In genomic region chr4:40190880-40191815, GRCh38 we compare ENCODE assay signal across 11 cellular contexts. TPM values are rescaled to one million over a fixed set of nuclear protein-coding genes. Genes with fewer than 3 reads are reported as not detected.
DNase-seq lines count a peak whose midpoint lies in the region; ATAC-seq, FAIRE-seq and TF ChIP-seq lines count a peak whose summit lies in the region.
"Had no signal": no experiment of that assay in that cellular context is flagged by ENCODE, and none has a peak within 500 bp of the region (broad histone marks: within the 10 kb centered on the region; RNA-seq: fewer than 3 reads in every experiment).

No MANE protein-coding gene starts in this region.

- no peaks in the 10 kb centered on the region for H3K9me3 ChIP-seq in GM12878 (replicated peaks; ENCODE audit: control insufficient read depth, insufficient read depth, low read length)

- H3K9ac ChIP-seq in GM12878 (ENCODE audit: control insufficient read depth, insufficient read depth, low read length): peak overlapping the region; percentile 99

- intact Hi-C loops in activated CD4-positive, alpha-beta T cell treated with anti-CD3 and anti-CD28 coated beads, Interleukin-2, amount 10 ng/mL, durations not matched to agents 24 days and 14 days (cut with micrococcal nuclease): loop anchor here (10.0 kb wide), 1 partner anchor 836 kb away; no protein-coding TSS in a partner anchor
- intact Hi-C loops in GM12878 (cut with micrococcal nuclease; ENCODE audit: unreplicated experiment): loop anchor here (5.0 to 10.0 kb wide), 4 partner anchors 481 to 1146 kb away; no protein-coding TSS in a partner anchor

- H3K27me3 ChIP-seq in GM12878 (replicated peaks in 1 of 2; ENCODE audit: control insufficient read depth in 2 of 2, insufficient read depth in 2 of 2, low read length in 1 of 2): no peaks in the 10 kb centered on the region

- DNase-seq in activated CD4-positive, alpha-beta T cell treated with anti-CD3 and anti-CD28 coated beads, Interleukin-2, amount 10 ng/mL, durations not matched to agents 24 days and 14 days: peak; percentile 78
- DNase-seq in activated CD4-positive, alpha-beta T cell treated with anti-CD3 and anti-CD28 coated beads, Interleukin-2, amount 50 U/mL, for 4 hours: no peak
- DNase-seq in NCI-H748 treated with DMSO at 0.1 percent for 48 hours (lab: John Stamatoyannopoulos, UW): peak; percentile 49
- DNase-seq in GM12878 (ENCODE audit: low read depth, low spot score): no peak
- DNase-seq in stimulated activated effector memory CD8-positive, alpha-beta T cell treated with anti-CD3 and anti-CD28 coated beads, Interleukin-12 subunit alpha, Interleukin-12 subunit beta, amount 100 ng/mL, for 72 hours (ENCODE audit: low spot score in 2 of 2): peak in 1 of 2 donors; percentile 47
- DNase-seq in NCI-H82 treated with DMSO at 0.1 percent for 48 hours (lab: John Stamatoyannopoulos, UW; ENCODE audit: unreplicated experiment): no peak

- peak overlapping the region; percentile 94 for H3K27ac Mint-ChIP-seq in activated CD4-positive, alpha-beta T cell treated with anti-CD3 and anti-CD28 coated beads, Interleukin-2, amount 10 ng/mL, durations not matched to agents 24 days and 14 days
- peak overlapping the region; percentile 98 for H3K27ac Mint-ChIP-seq in stimulated activated effector memory CD8-positive, alpha-beta T cell treated with anti-CD3 and anti-CD28 coated beads, Interleukin-12 subunit alpha, Interleukin-12 subunit beta, amount 100 ng/mL, for 72 hours

- RAD21 ChIA-PET in GM12878 (lab: Charles Lee; ENCODE audit: unreplicated experiment): interaction anchor here (1.0 to 18.0 kb wide), 11 partner anchors 6 to 268 kb away, joined by 3 to 356 read pairs (median 10); partner anchors contain the start of gene RHOH

- H3K9me3 Mint-ChIP-seq in activated CD4-positive, alpha-beta T cell treated with anti-CD3 and anti-CD28 coated beads, Interleukin-2, amount 10 ng/mL, durations not matched to agents 24 days and 14 days: no peaks in the 10 kb centered on the region
- no peaks in the 10 kb centered on the region for H3K9me3 Mint-ChIP-seq in stimulated activated effector memory CD8-positive, alpha-beta T cell treated with anti-CD3 and anti-CD28 coated beads, Interleukin-12 subunit alpha, Interleukin-12 subunit beta, amount 100 ng/mL, for 72 hours

- no peaks in the 10 kb centered on the region for H3K27me3 Mint-ChIP-seq in activated CD4-positive, alpha-beta T cell treated with anti-CD3 and anti-CD28 coated beads, Interleukin-2, amount 10 ng/mL, durations not matched to agents 24 days and 14 days

- 0% methylated on average over 14 of the region's 14 CpGs for WGBS in GM12878 (ENCODE audit: insufficient coverage, insufficient replicate concordance, low lambda C conversion rate, missing lambda C conversion rate)

- H2AFZ ChIP-seq in GM12878 (ENCODE audit: control insufficient read depth, low read depth, low read length): peak overlapping the region; percentile 54

- no peak for FAIRE-seq in GM12878 (lab: Jason Lieb, UNC)
- FAIRE-seq: urothelium cell line had no signal

- CTCF ChIA-PET in GM12878 (lab: Yijun Ruan, JAX): interaction anchor here (1.1 to 11.5 kb wide), 10 partner anchors 8 to 527 kb away, joined by 3 to 121 read pairs (median 4); no protein-coding TSS in a partner anchor

- no peak for TF ChIP-seq CTCF in GM12878 (IDR thresholded peaks at IDR 0.05 in 2 of 3, conservative IDR thresholded peaks at IDR 0.05 in 1 of 3; ENCODE audit: control insufficient read depth in 2 of 3, extremely low read depth in 1 of 3, insufficient read depth in 1 of 3, low read depth in 3 of 3, low read length in 3 of 3)

- TF ChIP-seq EP300 in GM12878 (IDR thresholded peaks at IDR 0.05; ENCODE audit: borderline replicate concordance in 1 of 2, control insufficient read depth in 1 of 2, low read depth in 2 of 2, low read length in 2 of 2): no peak

- TF ChIP-seq POLR2A in GM12878 (IDR thresholded peaks at IDR 0.05; ENCODE audit: low read depth, low read length): peak; percentile 54; the same call in 1 of the 2 replicates

- ATAC-seq in GM12878 (peak; percentile 3), GM18909 (IDR thresholded peaks at IDR 0.05; ENCODE audit: poor library complexity, unreplicated experiment) (no peak), GM18870 (IDR thresholded peaks at IDR 0.05; ENCODE audit: unreplicated experiment) (no peak)
- no peak for ATAC-seq in stimulated activated effector memory CD8-positive, alpha-beta T cell treated with anti-CD3 and anti-CD28 coated beads, Interleukin-12 subunit alpha, Interleukin-12 subunit beta, amount 100 ng/mL, for 72 hours

- H3K4me3 ChIP-seq in GM12878: peak overlapping the region; percentile 88
- H3K4me3 ChIP-seq: skin epidermis had no signal

- POLR2A ChIA-PET in GM12878 (lab: Charles Lee): interaction anchor here (0.6 to 12.0 kb wide), 11 partner anchors 9 to 120 kb away, joined by 3 to 214 read pairs (median 4); no protein-coding TSS in a partner anchor

- SMC1A ChIA-PET in GM12878 (lab: Charles Lee; ENCODE audit: uncharacterized antibody, unreplicated experiment): interaction anchor here (0.9 to 20.3 kb wide), 12 partner anchors 6 to 133 kb away, joined by 3 to 374 read pairs (median 5); partner anchors contain the start of gene RHOH

- in situ Hi-C loops in GM12878 (cut with MboI): loop anchor here (25.0 kb wide), 1 partner anchor 1379 kb away; the partner anchor contains the start of gene TLR1

- TF ChIP-seq RAD21 in GM12878 (IDR thresholded peaks at IDR 0.05; ENCODE audit: insufficient read depth, low read depth, low read length): no peak

- H3K4me1 Mint-ChIP-seq in activated CD4-positive, alpha-beta T cell treated with anti-CD3 and anti-CD28 coated beads, Interleukin-2, amount 10 ng/mL, durations not matched to agents 24 days and 14 days: peaks cover 75% of the 10 kb centered on the region
- H3K4me1 Mint-ChIP-seq in stimulated activated effector memory CD8-positive, alpha-beta T cell treated with anti-CD3 and anti-CD28 coated beads, Interleukin-12 subunit alpha, Interleukin-12 subunit beta, amount 100 ng/mL, for 72 hours: peaks cover 46% of the 10 kb centered on the region

- H3K79me2 ChIP-seq in GM12878 (ENCODE audit: control insufficient read depth, insufficient read depth, low read length): peaks cover 89% of the 10 kb centered on the region

- no peaks in the 10 kb centered on the region for H3K36me3 ChIP-seq in GM12878 (ENCODE audit: control insufficient read depth in 2 of 2, insufficient read depth in 2 of 2, low read length in 1 of 2)

- peak overlapping the region; percentile 83 for H3K4me3 Mint-ChIP-seq in activated CD4-positive, alpha-beta T cell treated with anti-CD3 and anti-CD28 coated beads, Interleukin-2, amount 10 ng/mL, durations not matched to agents 24 days and 14 days
- H3K4me3 Mint-ChIP-seq in stimulated activated effector memory CD8-positive, alpha-beta T cell treated with anti-CD3 and anti-CD28 coated beads, Interleukin-12 subunit alpha, Interleukin-12 subunit beta, amount 100 ng/mL, for 72 hours: peak overlapping the region; percentile 96

- no peaks in the 10 kb centered on the region for H4K20me1 ChIP-seq in GM12878 (ENCODE audit: control insufficient read depth, insufficient read depth)

- peaks cover 27% of the 10 kb centered on the region for H3K4me1 ChIP-seq in GM12878 (ENCODE audit: control insufficient read depth, insufficient read depth, low read length)

- H3K36me3 Mint-ChIP-seq in activated CD4-positive, alpha-beta T cell treated with anti-CD3 and anti-CD28 coated beads, Interleukin-2, amount 10 ng/mL, durations not matched to agents 24 days and 14 days (ENCODE audit: low read depth): peaks cover 10% of the 10 kb centered on the region
- no peaks in the 10 kb centered on the region for H3K36me3 Mint-ChIP-seq in stimulated activated effector memory CD8-positive, alpha-beta T cell treated with anti-CD3 and anti-CD28 coated beads, Interleukin-12 subunit alpha, Interleukin-12 subunit beta, amount 100 ng/mL, for 72 hours

- BruUV-seq in GM12878 (replicated peaks; lab: Mats Ljungman, UMichigan): no TSS peak

- H3K27ac ChIP-seq in GM12878 (ENCODE audit: control insufficient read depth, insufficient read depth): peak overlapping the region; percentile 92
- H3K27ac ChIP-seq: HL-60 had no signal

- peak overlapping the region; percentile 81 for H3K4me2 ChIP-seq in GM12878 (ENCODE audit: control insufficient read depth, insufficient read depth)

TF ChIP-seq in GM12878, 131 proteins besides CTCF, POLR2A, EP300 and RAD21 (continues in another document):
- no peak for TF ChIP-seq SMAD5 (IDR thresholded peaks at IDR 0.05; ENCODE audit: low read depth)

RNA-seq across cellular contexts. Expression of gene RHOH, which starts 5.7 kb away (rescaled TPM):
- total RNA-seq in activated CD4-positive, alpha-beta T cell treated with anti-CD3 and anti-CD28 coated beads, Interleukin-2, amount 10 ng/mL, durations not matched to agents 24 days and 14 days: 98.1 and 107 TPM in 2 replicates
- 89.6 and 93.8 TPM in 2 replicates for total RNA-seq in GM12878 (2013; cell fraction: nucleolus; rRNA removed)
- total RNA-seq in GM12878 (2014; rRNA removed): 47.2 and 49.3 TPM in 2 replicates
- 46.5 and 48.1 TPM in 2 replicates for total RNA-seq in GM12878 (2014; rRNA removed; fragmentation: Illumina TruSeq; extraction: Trizol)
- total RNA-seq in GM12878 (2021): 64.5 and 65.7 TPM in 2 replicates
- 44.8 TPM for polyA plus RNA-seq in GM12878 (2011; ENCODE audit: low read depth)
- polyA plus RNA-seq in GM12878 (2011; rRNA removed): 120 and 128 TPM in 2 replicates
- 117 and 119 TPM in 2 replicates for polyA plus RNA-seq in GM12878 (2011; cell fraction: cytosol; rRNA removed)
- 75.7 and 87.1 TPM in 2 replicates for polyA plus RNA-seq in GM12878 (2011; cell fraction: nucleus; rRNA removed)
- 56.8 and 82.4 TPM in 2 replicates for polyA plus RNA-seq in GM12878 (2012)
- 51.9 and 67.1 TPM in 2 replicates for polyA plus RNA-seq in GM12878 (2014; fragmentation: Illumina TruSeq; extraction: Trizol)
- polyA plus RNA-seq in GM12878 (2014; fragmentation: Nextera tagmentation; extraction: Ambion mirVana): 10 to 100 TPM; 48.9 to 78.4 TPM
- 48.4 and 49.5 TPM in 2 replicates for polyA plus RNA-seq in GM12878 (2014; rRNA removed)
- polyA plus RNA-seq in GM12878 (2016; fragmentation: Nextera tagmentation; extraction: Ambion mirVana): 10 to 100 TPM; 63.8 to 64.4 TPM
- polyA minus RNA-seq in GM12878 (2011; rRNA and poly(A)+ RNA removed): 176 and 260 TPM in 2 replicates
- 56.8 and 63.4 TPM in 2 replicates for polyA minus RNA-seq in GM12878 (2011; cell fraction: cytosol; rRNA and poly(A)+ RNA removed)
- polyA minus RNA-seq in GM12878 (2011; cell fraction: nucleus; rRNA and poly(A)+ RNA removed): 91.3 and 105 TPM in 2 replicates

Comparison
In these comparisons a context has a peak if more than half of its experiments do, and no peak if none do; other contexts are left out.
1. DNase-seq: peak in activated CD4-positive, alpha-beta T cell treated with anti-CD3 and anti-CD28 coated beads, Interleukin-2, amount 10 ng/mL, durations not matched to agents 24 days and 14 days (single experiment) and NCI-H748 treated with DMSO at 0.1 percent for 48 hours (single experiment); none in activated CD4-positive, alpha-beta T cell treated with anti-CD3 and anti-CD28 coated beads, Interleukin-2, amount 50 U/mL, for 4 hours (0 of 2), GM12878 (single experiment) and NCI-H82 treated with DMSO at 0.1 percent for 48 hours (single experiment).